ENCODE assay signal across 8 cellular contexts in genomic region chr6:16205377-16206144, GRCh38. TPM values are rescaled to one million over a fixed set of nuclear protein-coding genes. Genes with fewer than 3 reads are reported as not detected.
A peak's percentile ranks its signal among the peaks of the same experiment; 100 is the strongest.
DNase-seq lines count a peak whose midpoint lies in the region; ATAC-seq and TF ChIP-seq lines count a peak whose summit lies in the region.

No MANE protein-coding gene starts in this region.

- BruUV-seq in PC-3 (replicated peaks; lab: Mats Ljungman, UMichigan), result no TSS peak

- H3K27me3 ChIP-seq in H7 (ENCODE audit: control insufficient read depth, insufficient read depth, low read length) (no peaks in the 10 kb centered on the region), PC-3 (ENCODE audit: low read length) (peaks cover 5% of the 10 kb centered on the region)

- CTCF ChIA-PET in PC-3 (lab: Charles Lee), result interaction anchor here (0.7 to 0.9 kb wide), 2 partner anchors 430 to 514 kb away, joined by 3 to 4 read pairs; no protein-coding TSS in a partner anchor

- no peaks in the 10 kb centered on the region for H3F3A ChIP-seq in PC-3 (ENCODE audit: low read length, unreplicated experiment)

- no peak for TF ChIP-seq CTCF in PC-3 (conservative IDR thresholded peaks at IDR 0.05; ENCODE audit: low read depth, low read length)

- POLR2A ChIA-PET in PC-3 (lab: Charles Lee; ENCODE audit: unreplicated experiment), result no interaction called here

- 0 out of 2 replicates have a peak, but pooled peaks cover 4% of the 10 kb centered on the region for H3K4me1 ChIP-seq in PC-3 (ENCODE audit: insufficient read depth, low read length)

- H4K20me1 ChIP-seq in PC-3 (ENCODE audit: low read length), result no peaks in the 10 kb centered on the region

- no peak overlapping the region for H2AFZ ChIP-seq in PC-3 (ENCODE audit: low read length)

- no peak overlapping the region for H3K4me2 ChIP-seq in PC-3 (ENCODE audit: low read length)

- H3K4me3 ChIP-seq in H7 (ENCODE audit: insufficient read depth, low read depth, low read length) (no peak overlapping the region), PC-3 (ENCODE audit: low read length) (no peak overlapping the region)

- no peaks in the 10 kb centered on the region for H3K9me3 ChIP-seq in PC-3 (ENCODE audit: low read length)

- no peak overlapping the region for H3K9ac ChIP-seq in PC-3 (ENCODE audit: low read length)

- no peaks in the 10 kb centered on the region for H3K79me2 ChIP-seq in PC-3 (ENCODE audit: low read length)

- H3K27ac ChIP-seq in PC-3 (ENCODE audit: low read length), result no peak overlapping the region

- intact Hi-C loops in PC-3 (cut with micrococcal nuclease), result loop anchor here (1.0 kb wide), 1 partner anchor 514 kb away; no protein-coding TSS in a partner anchor

- H3K36me3 ChIP-seq in H7 (replicated peaks; ENCODE audit: control insufficient read depth, insufficient read depth, low read length) (no peaks in the 10 kb centered on the region), PC-3 (ENCODE audit: low read depth, low read length) (no peaks in the 10 kb centered on the region)

- peak; percentile 94 for ATAC-seq in GM19438 (IDR thresholded peaks at IDR 0.05; ENCODE audit: low read depth, unreplicated experiment)
- ATAC-seq in HG03354 (IDR thresholded peaks at IDR 0.05; ENCODE audit: poor library complexity, severe bottlenecking, unreplicated experiment), result peak; percentile 96
- no peak for ATAC-seq in PC-3

- DNase-seq in COLO668 (lab: John Stamatoyannopoulos, UW; ENCODE audit: unreplicated experiment), result peak; percentile 33
- DNase-seq in amniotic epithelial cell (ENCODE audit: low read depth), result peak; percentile 33
- peak; percentile 76 for DNase-seq in non-pigmented ciliary epithelial cell (ENCODE audit: low read depth)
- no peak for DNase-seq in H7
- no peak for DNase-seq in NCI-H510A (lab: John Stamatoyannopoulos, UW)
- DNase-seq in PC-3, result no peak

- H3K9me2 ChIP-seq in PC-3 (replicated peaks; ENCODE audit: low read length), result no peaks in the 10 kb centered on the region

RNA-seq across cellular contexts. Expression of gene GMPR, which starts 32.8 kb away (rescaled TPM):
- total RNA-seq in H7 (2014; rRNA removed; shearing (Covaris generic)), result 1.4 and 5.1 TPM in 2 replicates
- total RNA-seq in PC-3 (2014; rRNA removed), result 5.0 and 5.8 TPM in 2 replicates

Comparison
In these comparisons a context has a peak if more than half of its experiments do, and no peak if none do; other contexts are left out.
1. DNase-seq: peak in COLO668 (single experiment), amniotic epithelial cell (single experiment) and non-pigmented ciliary epithelial cell (single experiment); none in H7 (single experiment), NCI-H510A (single experiment) and PC-3 (single experiment).